ENCODE assay signal across 23 cellular contexts in the genomic region with DNA sequence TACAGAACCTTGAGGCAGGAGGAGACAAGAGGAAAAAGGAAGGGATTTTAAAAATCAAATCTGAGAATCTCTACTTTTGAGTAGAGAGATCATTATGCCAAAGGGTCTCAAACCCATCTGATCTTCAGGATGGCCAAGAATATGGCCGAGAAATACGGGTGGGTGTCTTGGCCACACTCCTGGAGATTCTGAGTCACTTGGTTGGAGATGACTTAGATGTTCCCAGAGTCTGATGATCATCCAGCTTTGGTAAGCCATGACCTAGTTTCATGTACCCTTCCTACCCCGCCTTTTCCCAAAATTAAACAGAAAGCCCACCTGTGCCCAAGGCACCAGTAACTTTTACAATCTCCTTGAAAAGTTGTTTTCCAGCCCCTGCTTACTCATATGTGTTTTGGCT.
"Had no signal": no experiment of that assay in that cellular context is flagged by ENCODE, and none has a peak within 500 bp of the region (broad histone marks: within the 10 kb centered on the region; RNA-seq: fewer than 3 reads in every experiment).

No MANE protein-coding gene starts in this region.

- H3K27me3 ChIP-seq: esophagus squamous epithelium, gastrocnemius medialis, right atrium auricular region had no signal

- H3K9me3 ChIP-seq: esophagus squamous epithelium, gastrocnemius medialis, mucosa of descending colon, prostate gland, right atrium auricular region had no signal

- ATAC-seq: effector memory CD8-positive, alpha-beta T cell; gastrocnemius medialis; mucosa of descending colon; natural killer cell treated with Interleukin-12 subunit alpha and Interleukin-12 subunit beta and Interleukin-15 and Interleukin-18, amount 100 ng/mL, for 72 hours; sciatic nerve had no signal

- H3K4me1 ChIP-seq: esophagus squamous epithelium, gastrocnemius medialis, prostate gland, right atrium auricular region had no signal

- H3K4me3 ChIP-seq: coronary artery, esophagus squamous epithelium, gastrocnemius medialis, lung, mucosa of descending colon, prostate gland, right atrium auricular region, smooth muscle cell had no signal

- H3K36me3 ChIP-seq: esophagus squamous epithelium, gastrocnemius medialis, prostate gland, right atrium auricular region had no signal

- H3K27ac Mint-ChIP-seq: effector memory CD8-positive, alpha-beta T cell; memory B cell; naive B cell; type B pancreatic cell had no signal

- H3K9me3 Mint-ChIP-seq: effector memory CD8-positive, alpha-beta T cell; memory B cell; naive B cell; natural killer cell treated with Interleukin-12 subunit alpha and Interleukin-12 subunit beta and Interleukin-15 and Interleukin-18, amount 100 ng/mL, for 72 hours; neural crest cell; type B pancreatic cell had no signal

- H3K4me1 Mint-ChIP-seq: memory B cell, naive B cell had no signal

- H3K36me3 Mint-ChIP-seq: memory B cell, naive B cell had no signal

- H3K27ac ChIP-seq: coronary artery, esophagus squamous epithelium, gastrocnemius medialis, prostate gland, right atrium auricular region had no signal

- DNase-seq: dermis blood vessel endothelial cell; effector memory CD8-positive, alpha-beta T cell; erythroblast; esophagus squamous epithelium; gastrocnemius medialis; head of caudate nucleus; mucosa of descending colon; naive B cell; stimulated activated CD4-positive, alpha-beta T cell treated with anti-CD3 and anti-CD28 coated beads, Interleukin-12 subunit alpha, Interleukin-12 subunit beta, amount 100 ng/mL, for 4 hours; stimulated activated CD4-positive, alpha-beta T cell treated with anti-CD3 and anti-CD28 coated beads, Interleukin-1b, Interleukin-23, amount 100 ng/mL, for 48 hours; stimulated activated CD4-positive, alpha-beta T cell treated with anti-CD3 and anti-CD28 coated beads, Interleukin-4, amount 100 ng/mL, for 1 hour; stimulated activated CD8-positive, alpha-beta memory T cell treated with anti-CD3 and anti-CD28 coated beads, Interleukin-4, amount 100 ng/mL, for 48 hours; stimulated activated naive CD4-positive, alpha-beta T cell treated with Interleukin-2 at 50 U/mL for 16 hours had no signal

- H3K4me3 Mint-ChIP-seq: effector memory CD8-positive, alpha-beta T cell; memory B cell; naive B cell; natural killer cell treated with Interleukin-12 subunit alpha and Interleukin-12 subunit beta and Interleukin-15 and Interleukin-18, amount 100 ng/mL, for 72 hours; neural crest cell; type B pancreatic cell had no signal
